Comparison of ENCODE assay signal across 13 cellular contexts in the genomic region with DNA sequence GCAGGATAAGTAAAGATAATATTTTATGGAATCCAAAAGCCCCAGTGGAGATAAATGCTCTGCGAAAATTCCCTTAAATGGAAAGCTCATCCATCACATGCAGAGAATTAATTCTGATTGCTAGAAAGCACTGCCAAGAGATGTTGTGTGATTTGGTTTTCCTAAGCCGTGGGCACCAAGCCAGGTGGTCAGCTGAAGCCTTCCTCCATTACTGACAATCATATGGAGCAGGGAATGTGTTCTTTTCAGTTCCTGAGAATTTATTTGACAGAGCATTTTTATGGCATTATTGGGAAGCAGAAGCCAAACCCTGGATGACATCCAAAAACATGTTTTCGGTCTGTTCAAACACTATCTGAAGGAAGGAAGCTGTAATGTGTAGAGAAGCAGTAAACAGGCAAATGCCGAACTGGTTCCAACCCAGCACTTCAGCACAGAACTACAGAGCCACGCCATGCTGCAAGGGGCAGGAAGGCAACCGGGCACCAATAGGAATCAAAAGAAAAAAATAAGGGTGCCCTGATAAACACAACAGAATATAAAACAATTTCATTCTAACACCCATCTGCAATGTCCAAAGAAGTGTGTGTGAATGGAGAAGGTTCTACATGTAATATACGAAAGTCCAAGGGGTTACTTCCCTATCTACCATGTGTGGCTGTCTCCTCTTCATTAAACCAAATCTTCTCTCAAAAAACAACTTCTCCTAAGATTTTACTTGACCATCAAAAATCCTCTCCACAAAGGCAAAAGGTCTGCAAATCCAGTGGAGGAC. TPM values are rescaled to one million over a fixed set of nuclear protein-coding genes. Genes with fewer than 3 reads are reported as not detected.
DNase-seq lines count a peak whose midpoint lies in the region; ATAC-seq, FAIRE-seq and TF ChIP-seq lines count a peak whose summit lies in the region.
"Had no signal": no experiment of that assay in that cellular context is flagged by ENCODE, and none has a peak within 500 bp of the region (broad histone marks: within the 10 kb centered on the region; RNA-seq: fewer than 3 reads in every experiment).

No MANE protein-coding gene starts in this region.

- H3K27ac ChIP-seq in upper lobe of right lung, result peak overlapping the region; percentile 32

- no peak overlapping the region for H3K4me3 Mint-ChIP-seq in activated CD8-positive, alpha-beta memory T cell treated with anti-CD3 and anti-CD28 coated beads, Interleukin-2, amount 10 ng/mL, durations not matched to agents 7 days and 5 days

- H3K4me1 Mint-ChIP-seq in activated CD8-positive, alpha-beta memory T cell treated with anti-CD3 and anti-CD28 coated beads, Interleukin-2, amount 10 ng/mL, durations not matched to agents 7 days and 5 days, result no peaks in the 10 kb centered on the region

- peaks cover 2% of the 10 kb centered on the region for H3K36me3 Mint-ChIP-seq in activated CD8-positive, alpha-beta memory T cell treated with anti-CD3 and anti-CD28 coated beads, Interleukin-2, amount 10 ng/mL, durations not matched to agents 7 days and 5 days

- H3K27ac Mint-ChIP-seq in activated CD8-positive, alpha-beta memory T cell treated with anti-CD3 and anti-CD28 coated beads, Interleukin-2, amount 10 ng/mL, durations not matched to agents 7 days and 5 days, result no peak overlapping the region

- no peaks in the 10 kb centered on the region for H3K36me3 ChIP-seq in upper lobe of right lung

- no peaks in the 10 kb centered on the region for H3K9me3 Mint-ChIP-seq in activated CD8-positive, alpha-beta memory T cell treated with anti-CD3 and anti-CD28 coated beads, Interleukin-2, amount 10 ng/mL, durations not matched to agents 7 days and 5 days (ENCODE audit: low read depth)

- H3K9me3 ChIP-seq in upper lobe of right lung, result no peaks in the 10 kb centered on the region

- DNase-seq in NCI-H2227 (lab: John Stamatoyannopoulos, UW; ENCODE audit: unreplicated experiment) (peak; percentile 31), NCI-H2227 treated with DMSO at 0.1 percent for 48 hours (lab: John Stamatoyannopoulos, UW) (no peak), cerebellum (ENCODE audit: low spot score) (peak; percentile 15), left lobe of liver (ENCODE audit: low spot score) (no peak), upper lobe of right lung (no peak), GM19239 (ENCODE audit: insufficient read length, low spot score) (no peak), HUDEP-2 (lab: John Stamatoyannopoulos, UW; ENCODE audit: unreplicated experiment in 76 of 76) (no peak)
- no peak for DNase-seq in activated CD8-positive, alpha-beta memory T cell treated with anti-CD3 and anti-CD28 coated beads, Interleukin-2, amount 10 ng/mL, durations not matched to agents 7 days and 5 days
- DNase-seq: ACHN; NCI-H146; stimulated activated CD8-positive, alpha-beta memory T cell treated with anti-CD3 and anti-CD28 coated beads, Interleukin-4, amount 100 ng/mL, for 48 hours had no signal

- no peaks in the 10 kb centered on the region for H3K27me3 ChIP-seq in upper lobe of right lung

- intact Hi-C loops in upper lobe of right lung (cut with DNase I), result no loop called here

- TF ChIP-seq CTCF in upper lobe of right lung (IDR thresholded peaks at IDR 0.05), result no peak

- no peaks in the 10 kb centered on the region for H3K27me3 Mint-ChIP-seq in activated CD8-positive, alpha-beta memory T cell treated with anti-CD3 and anti-CD28 coated beads, Interleukin-2, amount 10 ng/mL, durations not matched to agents 7 days and 5 days

- ATAC-seq in left lobe of liver (peak; percentile 74), upper lobe of right lung (peak; percentile 27)
- ATAC-seq in activated CD8-positive, alpha-beta memory T cell treated with anti-CD3 and anti-CD28 coated beads, Interleukin-2, amount 10 ng/mL, durations not matched to agents 7 days and 5 days, result no peak

- no peak overlapping the region for H3K4me3 ChIP-seq in upper lobe of right lung

- FAIRE-seq in GM19239 (lab: Jason Lieb, UNC), result no peak
- FAIRE-seq: GM18507, TTC549 had no signal

- H3K4me1 ChIP-seq in upper lobe of right lung, result peaks cover 19% of the 10 kb centered on the region

- CTCF ChIA-PET in activated CD8-positive, alpha-beta memory T cell treated with anti-CD3 and anti-CD28 coated beads, Interleukin-2, amount 10 ng/mL, durations not matched to agents 7 days and 5 days (lab: Charles Lee), result no interaction called here

RNA-seq across cellular contexts. Expression of gene ARSB, which starts 12.3 kb away (rescaled TPM):
- total RNA-seq in cerebellum (23.6 TPM), left lobe of liver (10.3 TPM), upper lobe of right lung (15.8 TPM)
- total RNA-seq in activated CD8-positive, alpha-beta memory T cell treated with anti-CD3 and anti-CD28 coated beads, Interleukin-2, amount 10 ng/mL, durations not matched to agents 7 days and 5 days, result 10 to 100 TPM; 12.3 to 13.0 TPM

Comparison
In these comparisons a context has a peak if more than half of its experiments do, and no peak if none do; other contexts are left out.
1. DNase-seq: peak in NCI-H2227 (single experiment) and cerebellum (single experiment); none in NCI-H2227 treated with DMSO at 0.1 percent for 48 hours (single experiment), left lobe of liver (single experiment), upper lobe of right lung (single experiment), GM19239 (single experiment), activated CD8-positive, alpha-beta memory T cell treated with anti-CD3 and anti-CD28 coated beads, Interleukin-2, amount 10 ng/mL, durations not matched to agents 7 days and 5 days (single experiment) and HUDEP-2 (0 of 76).